Comparison of ENCODE assay signal across 8 cellular contexts in the genomic region with DNA sequence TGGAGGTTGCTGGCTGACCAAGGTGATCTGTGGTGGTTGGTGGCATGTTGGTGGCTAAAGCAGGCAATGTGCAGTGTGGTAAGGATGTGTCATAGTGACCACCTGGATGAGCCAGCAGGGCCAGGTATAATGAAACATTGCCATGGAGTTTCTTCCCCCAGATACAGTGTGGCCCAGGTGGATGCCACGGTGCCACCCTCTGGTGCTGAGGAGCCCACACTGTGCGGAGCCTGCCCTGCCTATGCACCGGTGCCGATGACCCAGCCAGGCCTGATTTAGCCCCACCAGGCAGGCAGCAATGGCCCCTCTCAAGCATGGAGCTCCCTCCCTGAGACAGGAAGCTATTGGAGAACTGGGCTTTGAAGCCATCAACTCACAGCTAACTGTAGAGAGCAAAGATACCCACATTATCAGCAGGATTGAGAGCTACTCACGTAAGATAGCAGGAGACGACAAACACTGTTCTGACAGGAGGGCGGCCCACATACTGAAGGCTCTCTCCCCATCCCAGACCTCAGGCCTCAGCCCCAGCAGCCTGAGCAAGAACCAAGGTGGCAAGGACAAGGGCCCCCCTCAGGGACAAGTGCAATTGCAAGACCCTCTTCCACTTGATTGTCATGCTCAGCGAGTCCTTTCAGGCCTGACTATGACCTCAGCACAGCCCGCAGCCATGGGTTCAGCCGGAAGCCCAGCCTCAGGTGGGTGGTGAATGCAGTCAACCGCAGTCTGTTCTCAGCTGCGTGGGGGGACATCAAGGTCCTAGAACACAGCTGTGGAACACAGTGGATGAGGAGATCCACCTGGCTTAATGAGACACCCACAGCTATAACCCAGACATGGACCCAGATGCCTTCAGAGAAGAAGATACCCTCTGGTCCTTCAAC.
DNase-seq lines count a peak whose midpoint lies in the region; ATAC-seq and TF ChIP-seq lines count a peak whose summit lies in the region.

No MANE protein-coding gene starts in this region.

- intact Hi-C loops in prostate gland (cut with DNase I): no loop called here

- H3K9me3 Mint-ChIP-seq in activated T-cell treated with anti-CD3 and anti-CD28 coated beads, Interleukin-2, amount 50 U/mL, for 4 hours: no peaks in the 10 kb centered on the region
- peaks cover 3% of the 10 kb centered on the region; the same call in 1 of the 2 replicates for H3K9me3 Mint-ChIP-seq in HFFc6

- H3K27ac ChIP-seq in prostate gland: no peak overlapping the region

- ATAC-seq in GM19452 (IDR thresholded peaks at IDR 0.05; ENCODE audit: unreplicated experiment) (peak; percentile 80), HG03442 (IDR thresholded peaks at IDR 0.05; ENCODE audit: unreplicated experiment) (peak; percentile 83)
- peak; percentile 84 to 85 for ATAC-seq in activated T-cell treated with anti-CD3 and anti-CD28 coated beads, Interleukin-2, amount 50 U/mL, for 4 hours

- TF ChIP-seq POLR2A in prostate gland (IDR thresholded peaks at IDR 0.05): no peak

- no peak overlapping the region for H3K27ac Mint-ChIP-seq in HFFc6

- peak overlapping the region; percentile 47 for H3K4me3 Mint-ChIP-seq in activated T-cell treated with anti-CD3 and anti-CD28 coated beads, Interleukin-2, amount 50 U/mL, for 4 hours
- H3K4me3 Mint-ChIP-seq in HFFc6: no peak overlapping the region

- no peaks in the 10 kb centered on the region for H3K9me3 ChIP-seq in prostate gland

- no peak for TF ChIP-seq CTCF in HFFc6 (IDR thresholded peaks at IDR 0.05)
- TF ChIP-seq CTCF in prostate gland (IDR thresholded peaks at IDR 0.05): no peak

- DNase-seq in activated T-cell treated with anti-CD3 and anti-CD28 coated beads, Interleukin-2, amount 50 U/mL, for 4 hours: peak; percentile 61
- peak; percentile 40 for DNase-seq in stimulated activated CD8-positive, alpha-beta memory T cell treated with anti-CD3 and anti-CD28 coated beads, Interleukin-12 subunit alpha, Interleukin-12 subunit beta, amount 100 ng/mL, for 24 hours (ENCODE audit: extremely low read depth)
- no peak for DNase-seq in HFFc6
- no peak for DNase-seq in prostate gland (ENCODE audit: low spot score)
- DNase-seq in amniotic stem cell (lab: John Stamatoyannopoulos, UW): no peak
- no peak for DNase-seq in NCI-H524 (lab: John Stamatoyannopoulos, UW)

- no peaks in the 10 kb centered on the region for H3K27me3 Mint-ChIP-seq in activated T-cell treated with anti-CD3 and anti-CD28 coated beads, Interleukin-2, amount 50 U/mL, for 4 hours (ENCODE audit: low read depth)
- peaks cover 6% of the 10 kb centered on the region for H3K27me3 Mint-ChIP-seq in HFFc6 (ENCODE audit: insufficient read depth)

- H3K27me3 ChIP-seq in prostate gland (replicated peaks; ENCODE audit: insufficient read depth): no peaks in the 10 kb centered on the region

- 95% methylated on average over 12 of the region's 12 CpGs for WGBS in prostate gland

- no peaks in the 10 kb centered on the region for H3K4me1 ChIP-seq in prostate gland (replicated peaks)

- no peaks in the 10 kb centered on the region for H3K36me3 Mint-ChIP-seq in activated T-cell treated with anti-CD3 and anti-CD28 coated beads, Interleukin-2, amount 50 U/mL, for 4 hours (ENCODE audit: insufficient read depth)
- no peaks in the 10 kb centered on the region for H3K36me3 Mint-ChIP-seq in HFFc6 (ENCODE audit: low read depth)

- H3K36me3 ChIP-seq in prostate gland: no peaks in the 10 kb centered on the region

- H3K4me1 Mint-ChIP-seq in activated T-cell treated with anti-CD3 and anti-CD28 coated beads, Interleukin-2, amount 50 U/mL, for 4 hours (ENCODE audit: low read depth): peaks cover 48% of the 10 kb centered on the region
- H3K4me1 Mint-ChIP-seq in HFFc6 (ENCODE audit: low read depth): peaks cover 24% of the 10 kb centered on the region

- no peak overlapping the region for H3K4me3 ChIP-seq in prostate gland

Comparison
In these comparisons a context has a peak if more than half of its experiments do, and no peak if none do; other contexts are left out.
1. DNase-seq: peak in activated T-cell treated with anti-CD3 and anti-CD28 coated beads, Interleukin-2, amount 50 U/mL, for 4 hours (single experiment) and stimulated activated CD8-positive, alpha-beta memory T cell treated with anti-CD3 and anti-CD28 coated beads, Interleukin-12 subunit alpha, Interleukin-12 subunit beta, amount 100 ng/mL, for 24 hours (single experiment); none in HFFc6 (single experiment), prostate gland (single experiment), amniotic stem cell (single experiment) and NCI-H524 (0 of 2).
2. Peak in every context shown above with its lines, with median percentiles within 50 percentile points of each other: ATAC-seq.